In genomic region chr15:90316139-90316538, GRCh38 we compare ENCODE assay signal across 14 cellular contexts. TPM values are rescaled to one million over a fixed set of nuclear protein-coding genes. Genes with fewer than 3 reads are reported as not detected.
DNase-seq lines count a peak whose midpoint lies in the region; ATAC-seq, FAIRE-seq and TF ChIP-seq lines count a peak whose summit lies in the region.
"Had no signal": no experiment of that assay in that cellular context is flagged by ENCODE, and none has a peak within 500 bp of the region (broad histone marks: within the 10 kb centered on the region; RNA-seq: fewer than 3 reads in every experiment).

No MANE protein-coding gene starts in this region.

- H3K9ac ChIP-seq in keratinocyte (ENCODE audit: control insufficient read depth, extremely low read depth, insufficient read depth, low read length) (no peak overlapping the region), smooth muscle cell (ENCODE audit: low read depth) (no peak overlapping the region)

- H4K20me1 ChIP-seq in keratinocyte (ENCODE audit: control insufficient read depth, extremely low read depth, insufficient read depth, low read length) (no peaks in the 10 kb centered on the region), smooth muscle cell (ENCODE audit: low read depth) (no peaks in the 10 kb centered on the region)

- H2AFZ ChIP-seq in keratinocyte (ENCODE audit: control insufficient read depth, low read length) (peak overlapping the region; percentile 14), smooth muscle cell (ENCODE audit: low read depth) (no peak overlapping the region)

- H3K36me3 ChIP-seq in keratinocyte (ENCODE audit: control insufficient read depth in 2 of 2, extremely low read depth in 1 of 2, insufficient read depth in 2 of 2, low read length in 2 of 2) = no peaks in the 10 kb centered on the region
- no peaks in the 10 kb centered on the region for H3K36me3 ChIP-seq in prostate gland
- no peaks in the 10 kb centered on the region for H3K36me3 ChIP-seq in smooth muscle cell (ENCODE audit: low read depth)

- TF ChIP-seq POLR2A in prostate gland (IDR thresholded peaks at IDR 0.05) = no peak

- TF ChIP-seq CTCF in keratinocyte (optimal IDR thresholded peaks at IDR 0.05 in 1 of 3, IDR thresholded peaks at IDR 0.05 in 1 of 3, conservative IDR thresholded peaks at IDR 0.05 in 1 of 3; ENCODE audit: extremely low read depth in 1 of 3, insufficient read depth in 2 of 3, low read length in 3 of 3) (no peak), prostate gland (IDR thresholded peaks at IDR 0.05) (no peak), smooth muscle cell (IDR thresholded peaks at IDR 0.05; ENCODE audit: borderline replicate concordance, insufficient read depth, poor library complexity, severe bottlenecking) (no peak)

- FAIRE-seq in keratinocyte (lab: Jason Lieb, UNC) = no peak
- FAIRE-seq: GM12892 had no signal

- H3K4me2 ChIP-seq in keratinocyte (ENCODE audit: control insufficient read depth, extremely low read depth, insufficient read depth, low read depth, low read length) (peak overlapping the region; percentile 24), smooth muscle cell (no peak overlapping the region)

- no peaks in the 10 kb centered on the region for H3F3A ChIP-seq in smooth muscle cell (ENCODE audit: low read depth)

- DNase-seq in right cardiac atrium (no peak), Right ventricle myocardium superior (no peak), keratinocyte (ENCODE audit: low read depth, low spot score) (no peak), prostate gland (ENCODE audit: low spot score) (peak; percentile 90), NCI-H345 (lab: John Stamatoyannopoulos, UW) (no peak), COLO668 (lab: John Stamatoyannopoulos, UW; ENCODE audit: unreplicated experiment) (no peak), smooth muscle cell (lab: John Stamatoyannopoulos, UW; ENCODE audit: unreplicated experiment) (no peak)
- DNase-seq: activated naive CD8-positive, alpha-beta T cell treated with anti-CD3 and anti-CD28 coated beads for 36 hours; central memory CD4-positive, alpha-beta T cell; COR-L47; NCI-H2029 treated with DMSO at 0.1 percent for 48 hours had no signal

- H3K27ac ChIP-seq in right cardiac atrium (ENCODE audit: low read length) (peak overlapping the region; percentile 36), keratinocyte (ENCODE audit: control insufficient read depth, insufficient read depth, low read length) (no peak overlapping the region), prostate gland (peak overlapping the region; percentile 58 to 78), smooth muscle cell (ENCODE audit: low read depth) (no peak overlapping the region)

- H3K27me3 ChIP-seq in right cardiac atrium (ENCODE audit: control insufficient read depth, insufficient read depth) (no peaks in the 10 kb centered on the region), keratinocyte (ENCODE audit: control insufficient read depth, extremely low read depth, insufficient read depth, low read length) (no peaks in the 10 kb centered on the region), prostate gland (replicated peaks; ENCODE audit: insufficient read depth) (no peaks in the 10 kb centered on the region), smooth muscle cell (ENCODE audit: low read depth) (no peaks in the 10 kb centered on the region)

- ATAC-seq in right cardiac atrium (no peak), Right ventricle myocardium superior (ENCODE audit: poor library complexity) (no peak), HG03460 (IDR thresholded peaks at IDR 0.05; ENCODE audit: unreplicated experiment) (no peak)
- ATAC-seq: HCT116 had no signal

- H3K79me2 ChIP-seq in keratinocyte (ENCODE audit: control insufficient read depth, insufficient read depth, low read length) (no peaks in the 10 kb centered on the region), smooth muscle cell (ENCODE audit: low read depth) (no peaks in the 10 kb centered on the region)

- intact Hi-C loops in right cardiac atrium (cut with DNase I) (no loop called here), Right ventricle myocardium superior (cut with DNase I) (loop anchor here (10.0 kb wide), 1 partner anchor 299 kb away; no protein-coding TSS in a partner anchor), prostate gland (cut with DNase I) (loop anchor here (10.0 kb wide), 2 partner anchors 309 to 569 kb away; partner anchors contain the start of gene FES)

- dilution Hi-C loops in keratinocyte (cut with MboI; ENCODE audit: extremely low pct_ligation_motif_present, low sequenced_read_pairs) = no loop called here

- no peak overlapping the region for H3K4me3 ChIP-seq in right cardiac atrium (ENCODE audit: low read length)
- no peak overlapping the region for H3K4me3 ChIP-seq in keratinocyte (ENCODE audit: control insufficient read depth in 2 of 3, extremely low read depth in 1 of 3, insufficient read depth in 2 of 3, low read depth in 1 of 3, low read length in 3 of 3)
- no peak overlapping the region for H3K4me3 ChIP-seq in prostate gland
- H3K4me3 ChIP-seq in smooth muscle cell = no peak overlapping the region

- H3K4me1 ChIP-seq in right cardiac atrium (ENCODE audit: control insufficient read depth, insufficient read depth, low read length) (peaks cover 2% of the 10 kb centered on the region), keratinocyte (ENCODE audit: control insufficient read depth, extremely low read depth, insufficient read depth, low read length) (peaks cover 20% of the 10 kb centered on the region), prostate gland (replicated peaks) (no peaks in the 10 kb centered on the region), smooth muscle cell (ENCODE audit: low read depth) (no peaks in the 10 kb centered on the region)

- no peaks in the 10 kb centered on the region for H3K9me3 ChIP-seq in right cardiac atrium (ENCODE audit: control insufficient read depth, low read length)
- H3K9me3 ChIP-seq in keratinocyte (ENCODE audit: control insufficient read depth, low read depth, low read length) = no peaks in the 10 kb centered on the region
- H3K9me3 ChIP-seq in prostate gland = no peaks in the 10 kb centered on the region
- H3K9me3 ChIP-seq in smooth muscle cell (replicated peaks; ENCODE audit: low read depth) = no peaks in the 10 kb centered on the region

- WGBS in right cardiac atrium = 59% methylated on average over 4 of the region's 4 CpGs
- WGBS in prostate gland = 9% methylated on average over 4 of the region's 4 CpGs
- WGBS in smooth muscle cell (ENCODE audit: low lambda C conversion rate) = 73% methylated on average over 4 of the region's 4 CpGs

- no peaks in the 10 kb centered on the region for H3K9me1 ChIP-seq in keratinocyte (ENCODE audit: control insufficient read depth, extremely low read depth, insufficient read depth, low read length)

RNA-seq across cellular contexts. Expression of gene ZNF774, which starts 35.9 kb away (rescaled TPM):
- total RNA-seq in right cardiac atrium = 1 to 10 TPM; 3.1 to 6.4 (median 4.6) TPM
- 2.0 TPM for polyA plus RNA-seq in right cardiac atrium
- total RNA-seq in Right ventricle myocardium superior = 2.2 TPM
- polyA plus RNA-seq in keratinocyte = 2.0 to 2.3 TPM (median 2.2 TPM) in 3 replicates
- polyA plus RNA-seq in keratinocyte (2011; ENCODE audit: low read depth) = 1.1 TPM
- 1.1 and 1.5 TPM in 2 replicates for polyA plus RNA-seq in keratinocyte (2011; cell fraction: cytosol; rRNA removed)
- polyA plus RNA-seq in keratinocyte (2011; cell fraction: nucleus; rRNA removed) = 2.6 and 2.8 TPM in 2 replicates
- polyA plus RNA-seq in keratinocyte (2012; ENCODE audit: low replicate concordance) = 0.78 and 1.5 TPM in 2 replicates
- 0.72 to 1.8 TPM (median 1.4 TPM) in 3 replicates for polyA minus RNA-seq in keratinocyte
- 0.38 TPM for polyA minus RNA-seq in keratinocyte (2011; cell fraction: cytosol; rRNA and poly(A)+ RNA removed)
- polyA minus RNA-seq in keratinocyte (2011; cell fraction: nucleus; rRNA and poly(A)+ RNA removed) = 0.74 and 2.2 TPM in 2 replicates
- 10 to 100 TPM in 1 of 2 donors, 1 to 10 TPM in 1; 7.5 to 10.5 TPM for total RNA-seq in prostate gland
- total RNA-seq in smooth muscle cell = 0.90 and 2.3 TPM in 2 replicates
- polyA plus RNA-seq in smooth muscle cell = 0.08 and 1.3 TPM in 2 replicates

RNA-seq across cellular contexts. Expression of gene NGRN, which starts 50.7 kb away (rescaled TPM):
- total RNA-seq in right cardiac atrium (100 to 1,000 TPM; 135 to 159 (median 154) TPM), Right ventricle myocardium superior (122 TPM), prostate gland (100 to 1,000 TPM; 102 to 108 TPM), smooth muscle cell (51.1 and 54.8 TPM in 2 replicates)
- polyA plus RNA-seq in right cardiac atrium (163 TPM), keratinocyte (46.3 to 60.0 TPM (median 54.9 TPM) in 3 replicates), smooth muscle cell (70.3 and 71.5 TPM in 2 replicates)
- polyA plus RNA-seq in keratinocyte (2011; ENCODE audit: low read depth) = 47.4 TPM
- 61.7 and 79.7 TPM in 2 replicates for polyA plus RNA-seq in keratinocyte (2011; cell fraction: cytosol; rRNA removed)
- 34.7 and 36.9 TPM in 2 replicates for polyA plus RNA-seq in keratinocyte (2011; cell fraction: nucleus; rRNA removed)
- 41.3 and 78.4 TPM in 2 replicates for polyA plus RNA-seq in keratinocyte (2012; ENCODE audit: low replicate concordance)
- polyA minus RNA-seq in keratinocyte = 17.5 to 25.9 TPM (median 21.8 TPM) in 3 replicates
- polyA minus RNA-seq in keratinocyte (2011; cell fraction: cytosol; rRNA and poly(A)+ RNA removed) = 26.7 TPM
- 9.2 and 12.5 TPM in 2 replicates for polyA minus RNA-seq in keratinocyte (2011; cell fraction: nucleus; rRNA and poly(A)+ RNA removed)

Comparison
In these comparisons a context has a peak if more than half of its experiments do, and no peak if none do; other contexts are left out.
1. intact Hi-C loops: an anchor here in Right ventricle myocardium superior (10.0 kb wide) and prostate gland (10.0 kb wide); none called in right cardiac atrium.
2. H3K27ac ChIP-seq: peak in right cardiac atrium (single experiment) and prostate gland (2 of 2); none in keratinocyte (single experiment) and smooth muscle cell (single experiment).